Comparison of ENCODE assay signal across 8 cellular contexts in genomic region chr7:39952378-39952777, GRCh38. TPM values are rescaled to one million over a fixed set of nuclear protein-coding genes. Genes with fewer than 3 reads are reported as not detected.
DNase-seq lines count a peak whose midpoint lies in the region; ATAC-seq and TF ChIP-seq lines count a peak whose summit lies in the region.

No MANE protein-coding gene starts in this region.

- intact Hi-C loops in natural killer cell (cut with micrococcal nuclease) = loop anchor here (2.0 to 5.0 kb wide), 2 partner anchors 14 to 35 kb away; no protein-coding TSS in a partner anchor

- peaks cover 61% of the 10 kb centered on the region for H4K20me1 ChIP-seq in DND-41 (ENCODE audit: insufficient read depth, low read length)

- no peak for TF ChIP-seq CTCF in DND-41 (IDR thresholded peaks at IDR 0.05; ENCODE audit: borderline replicate concordance, extremely low read depth, low read length, poor library complexity, severe bottlenecking)
- no peak for TF ChIP-seq CTCF in choroid plexus epithelial cell (conservative IDR thresholded peaks at IDR 0.05; ENCODE audit: low read depth, low read length)
- TF ChIP-seq CTCF in natural killer cell (IDR thresholded peaks at IDR 0.05) = no peak

- H3K9me3 ChIP-seq in DND-41 (ENCODE audit: insufficient read depth, low read length, severe bottlenecking) = no peaks in the 10 kb centered on the region

- peak overlapping the region; percentile 94 for H3K27ac ChIP-seq in DND-41 (ENCODE audit: low read length)

- no peak for ATAC-seq in DND-41 (ENCODE audit: insufficient read depth, low read depth)
- ATAC-seq in natural killer cell = no peak
- no peak for ATAC-seq in GM18502 (IDR thresholded peaks at IDR 0.05; ENCODE audit: poor library complexity, unreplicated experiment)
- ATAC-seq in HG03025 (IDR thresholded peaks at IDR 0.05; ENCODE audit: low FRiP score, unreplicated experiment) = no peak

- peaks cover 67 to 76% of the 10 kb centered on the region in 2 donors for H3K4me1 Mint-ChIP-seq in natural killer cell

- peaks cover 87% of the 10 kb centered on the region for H3K79me2 ChIP-seq in DND-41 (ENCODE audit: insufficient read depth, low read length)

- peak overlapping the region; percentile 66 for H3K9ac ChIP-seq in DND-41 (ENCODE audit: low read depth, low read length)

- peak overlapping the region; percentile 97 for H3K4me2 ChIP-seq in DND-41 (ENCODE audit: insufficient read depth, low read length)

- peak overlapping the region; percentile 98 for H3K4me3 Mint-ChIP-seq in natural killer cell

- no peaks in the 10 kb centered on the region for H3K36me3 Mint-ChIP-seq in natural killer cell

- no peaks in the 10 kb centered on the region for H3K27me3 ChIP-seq in DND-41 (ENCODE audit: insufficient read depth, low read length, poor library complexity)

- no peaks in the 10 kb centered on the region for H3K27me3 Mint-ChIP-seq in natural killer cell (ENCODE audit: low read depth in 2 of 2)

- H3K27ac Mint-ChIP-seq in natural killer cell = peak overlapping the region; percentile 95 to 98

- no peaks in the 10 kb centered on the region for H3K9me3 Mint-ChIP-seq in natural killer cell

- DNase-seq in DND-41 = no peak
- DNase-seq in NAMALWA (ENCODE audit: low spot score) = peak; percentile 68
- peak; percentile 57 for DNase-seq in choroid plexus epithelial cell (ENCODE audit: low read depth)
- no peak for DNase-seq in natural killer cell
- no peak for DNase-seq in occipital lobe (lab: John Stamatoyannopoulos, UW)
- no peak for DNase-seq in NCI-H526 (lab: John Stamatoyannopoulos, UW)

- H3K4me3 ChIP-seq in DND-41 (ENCODE audit: low read depth in 1 of 2, low read length in 2 of 2) (peak overlapping the region; percentile 94 to 99), choroid plexus epithelial cell (ENCODE audit: low read depth, low read length) (peak overlapping the region; percentile 95)

- H3K4me1 ChIP-seq in DND-41 (ENCODE audit: insufficient read depth, low read length) = peaks cover 59% of the 10 kb centered on the region

- peaks cover 32% of the 10 kb centered on the region for H3K36me3 ChIP-seq in DND-41 (ENCODE audit: insufficient read depth, low read length)

- no peak overlapping the region for H2AFZ ChIP-seq in DND-41 (ENCODE audit: low read depth, low read length)

RNA-seq across cellular contexts. Expression of gene CDK13, which starts 2.3 kb away (rescaled TPM):
- 100 to 1,000 TPM; 149 to 179 (median 163) TPM for total RNA-seq in natural killer cell
- 161 TPM for total RNA-seq in occipital lobe

Comparison
In these comparisons a context has a peak if more than half of its experiments do, and no peak if none do; other contexts are left out.
1. DNase-seq: peak in NAMALWA (single experiment) and choroid plexus epithelial cell (single experiment); none in DND-41 (single experiment), natural killer cell (single experiment), occipital lobe (single experiment) and NCI-H526 (0 of 2).